23 cellular contexts compared by ENCODE assay signal in genomic region chr2:35447210-35447609, GRCh38.
DNase-seq lines count a peak whose midpoint lies in the region; ATAC-seq and TF ChIP-seq lines count a peak whose summit lies in the region.
"Had no signal": no experiment of that assay in that cellular context is flagged by ENCODE, and none has a peak within 500 bp of the region (broad histone marks: within the 10 kb centered on the region; RNA-seq: fewer than 3 reads in every experiment).

No MANE protein-coding gene starts in this region.

- H3K4me3 Mint-ChIP-seq in T-helper 17 cell: no peak overlapping the region
- H3K4me3 Mint-ChIP-seq in naive thymus-derived CD4-positive, alpha-beta T cell: no peak overlapping the region
- H3K4me3 Mint-ChIP-seq: activated CD4-positive, alpha-beta T cell treated with anti-CD3 and anti-CD28 coated beads, Interleukin-2, amount 10 ng/mL, durations not matched to agents 7 days and 5 days; neural crest cell had no signal

- no peak overlapping the region for H3K27ac ChIP-seq in naive thymus-derived CD4-positive, alpha-beta T cell (ENCODE audit: low read depth, low read length)
- H3K27ac ChIP-seq in spleen: no peak overlapping the region
- H3K27ac ChIP-seq: adrenal gland, breast epithelium, coronary artery, prostate gland had no signal

- H3K9me3 Mint-ChIP-seq in naive thymus-derived CD4-positive, alpha-beta T cell: peaks cover 0 to 2% (median 0%) of the 10 kb centered on the region in 11 donors
- H3K9me3 Mint-ChIP-seq: activated CD4-positive, alpha-beta T cell treated with anti-CD3 and anti-CD28 coated beads, Interleukin-2, amount 10 ng/mL, durations not matched to agents 7 days and 5 days; neural crest cell had no signal

- POLR2A ChIA-PET in naive thymus-derived CD4-positive, alpha-beta T cell (lab: Charles Lee): no interaction called here

- no peaks in the 10 kb centered on the region for H3K36me3 Mint-ChIP-seq in T-helper 17 cell (ENCODE audit: low read depth)
- no peaks in the 10 kb centered on the region for H3K36me3 Mint-ChIP-seq in naive thymus-derived CD4-positive, alpha-beta T cell

- no peak for TF ChIP-seq POLR2A in spleen (IDR thresholded peaks at IDR 0.05)

- peak; percentile 37 for ATAC-seq in T-helper 17 cell
- peak; percentile 31 for ATAC-seq in naive thymus-derived CD4-positive, alpha-beta T cell
- ATAC-seq in HG03457 (IDR thresholded peaks at IDR 0.05; ENCODE audit: unreplicated experiment): no peak

- no peak overlapping the region for H3K27ac Mint-ChIP-seq in T-helper 17 cell
- no peak overlapping the region for H3K27ac Mint-ChIP-seq in naive thymus-derived CD4-positive, alpha-beta T cell
- H3K27ac Mint-ChIP-seq: activated CD4-positive, alpha-beta T cell treated with anti-CD3 and anti-CD28 coated beads, Interleukin-2, amount 10 ng/mL, durations not matched to agents 7 days and 5 days had no signal

- 34 to 53% (median 50%) methylated on average over 5 of the region's 5 CpGs for WGBS in spleen, 5 donors

- H3K4me1 Mint-ChIP-seq in T-helper 17 cell: no peaks in the 10 kb centered on the region
- peaks cover 0 to 2% (median 0%) of the 10 kb centered on the region in 7 donors for H3K4me1 Mint-ChIP-seq in naive thymus-derived CD4-positive, alpha-beta T cell
- H3K4me1 Mint-ChIP-seq: activated CD4-positive, alpha-beta T cell treated with anti-CD3 and anti-CD28 coated beads, Interleukin-2, amount 10 ng/mL, durations not matched to agents 7 days and 5 days; neural crest cell had no signal

- H3K27me3 Mint-ChIP-seq in T-helper 17 cell: no peaks in the 10 kb centered on the region
- H3K27me3 Mint-ChIP-seq in naive thymus-derived CD4-positive, alpha-beta T cell: no peaks in the 10 kb centered on the region
- H3K27me3 Mint-ChIP-seq: activated CD4-positive, alpha-beta T cell treated with anti-CD3 and anti-CD28 coated beads, Interleukin-2, amount 10 ng/mL, durations not matched to agents 7 days and 5 days had no signal

- TF ChIP-seq CTCF in spleen (IDR thresholded peaks at IDR 0.05 in 8 of 11, conservative IDR thresholded peaks at IDR 0.05 in 3 of 11): no peak

- H3K27me3 ChIP-seq in naive thymus-derived CD4-positive, alpha-beta T cell (ENCODE audit: control insufficient read depth in 2 of 2, insufficient read depth in 2 of 2, low read length in 2 of 2): no peaks in the 10 kb centered on the region
- no peaks in the 10 kb centered on the region for H3K27me3 ChIP-seq in spleen (replicated peaks in 1 of 7)
- H3K27me3 ChIP-seq: adrenal gland, breast epithelium had no signal

- H3K4me1 ChIP-seq in naive thymus-derived CD4-positive, alpha-beta T cell (ENCODE audit: control insufficient read depth in 2 of 2, insufficient read depth in 2 of 2, low read length in 2 of 2): no peaks in the 10 kb centered on the region
- H3K4me1 ChIP-seq in spleen: no peaks in the 10 kb centered on the region
- H3K4me1 ChIP-seq: adrenal gland, breast epithelium, prostate gland had no signal

- H3K36me3 ChIP-seq in naive thymus-derived CD4-positive, alpha-beta T cell (ENCODE audit: control insufficient read depth in 2 of 3, insufficient read depth in 3 of 3, low read length in 3 of 3): no peaks in the 10 kb centered on the region
- H3K36me3 ChIP-seq in spleen: no peaks in the 10 kb centered on the region
- H3K36me3 ChIP-seq: adrenal gland, breast epithelium, prostate gland had no signal

- CTCF ChIA-PET in naive thymus-derived CD4-positive, alpha-beta T cell (lab: Charles Lee): no interaction called here

- DNase-seq in GF-D8 (lab: John Stamatoyannopoulos, UW): peak; percentile 49
- DNase-seq in MV-4-11 (lab: John Stamatoyannopoulos, UW): peak; percentile 97
- no peak for DNase-seq in T-helper 17 cell
- DNase-seq in naive thymus-derived CD4-positive, alpha-beta T cell: no peak
- DNase-seq in activated gamma-delta T cell (lab: John Stamatoyannopoulos, UW): no peak
- DNase-seq in COLO829 (ENCODE audit: low spot score): no peak
- DNase-seq in spleen: no peak
- DNase-seq: activated CD4-positive, alpha-beta T cell treated with anti-CD3 and anti-CD28 coated beads, Interleukin-2, amount 10 ng/mL, durations not matched to agents 7 days and 5 days; activated CD8-positive, alpha-beta memory T cell treated with anti-CD3 and anti-CD28 coated beads, Interleukin-2, amount 50 U/mL, for 48 hours; activated gamma-delta T cell treated with Interleukin-2 at 50 U/mL for 16 hours; Caco-2; EL; islet precursor cell; NCI-H1694 treated with DMSO at 0.1 percent for 48 hours; NCI-H2227 treated with DMSO at 0.1 percent for 48 hours; T-helper 1 cell had no signal

- no peaks in the 10 kb centered on the region for H3K9me3 ChIP-seq in T-helper 17 cell (ENCODE audit: control insufficient read depth, low read length, poor library complexity, severe bottlenecking)
- H3K9me3 ChIP-seq in naive thymus-derived CD4-positive, alpha-beta T cell (ENCODE audit: control insufficient read depth in 2 of 3, low read length in 3 of 3): no peaks in the 10 kb centered on the region
- no peaks in the 10 kb centered on the region for H3K9me3 ChIP-seq in spleen
- H3K9me3 ChIP-seq: adrenal gland, breast epithelium, Caco-2, prostate gland had no signal

- H3K4me3 ChIP-seq in naive thymus-derived CD4-positive, alpha-beta T cell (ENCODE audit: low read length): no peak overlapping the region
- H3K4me3 ChIP-seq in spleen: no peak overlapping the region
- H3K4me3 ChIP-seq: adrenal gland, breast epithelium, coronary artery, prostate gland, smooth muscle cell had no signal

- intact Hi-C loops in naive thymus-derived CD4-positive, alpha-beta T cell (cut with micrococcal nuclease): no loop called here
- intact Hi-C loops in spleen (cut with DNase I; ENCODE audit: low total_unique reads): no loop called here

Comparison
In these comparisons a context has a peak if more than half of its experiments do, and no peak if none do; other contexts are left out.
1. DNase-seq: peak in GF-D8 (single experiment) and MV-4-11 (single experiment); none in T-helper 17 cell (0 of 3), naive thymus-derived CD4-positive, alpha-beta T cell (0 of 9), activated gamma-delta T cell (single experiment), COLO829 (single experiment) and spleen (single experiment).